33 cellular contexts compared by ENCODE assay signal in the genomic region with DNA sequence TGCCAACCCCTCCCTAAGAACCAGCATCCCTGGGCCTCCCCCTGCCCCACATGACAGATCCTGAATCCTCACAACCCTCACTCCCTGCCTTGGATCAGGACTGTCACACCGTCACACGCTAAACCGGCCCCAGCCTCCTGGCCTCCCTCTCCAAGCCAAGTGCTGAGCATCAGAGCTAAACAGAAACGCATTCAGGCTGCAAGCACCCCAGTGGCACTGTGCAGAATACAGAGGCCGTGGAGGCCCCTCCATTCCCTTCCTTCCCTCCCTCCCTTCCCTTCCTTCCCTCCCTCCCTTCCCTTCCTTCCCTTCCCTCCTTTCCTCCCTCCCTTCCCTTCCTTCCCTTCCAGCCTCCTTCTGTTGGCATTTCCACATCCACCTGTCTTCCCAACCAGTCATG. TPM values are rescaled to one million over a fixed set of nuclear protein-coding genes. Genes with fewer than 3 reads are reported as not detected.
"Had no signal": no experiment of that assay in that cellular context is flagged by ENCODE, and none has a peak within 500 bp of the region (broad histone marks: within the 10 kb centered on the region; RNA-seq: fewer than 3 reads in every experiment).

No MANE protein-coding gene starts in this region.

- H3K4me3 Mint-ChIP-seq: naive thymus-derived CD4-positive, alpha-beta T cell; natural killer cell treated with Interleukin-12 subunit alpha and Interleukin-12 subunit beta and Interleukin-15 and Interleukin-18, amount 100 ng/mL, for 72 hours; stimulated activated memory B cell treated with anti-CD40 and anti-IgM and Interleukin-4, amounts not matched to agents 10 μg/mL and 1 μg/mL and 100 μg/mL, for 72 hours had no signal

- DNase-seq: islet precursor cell; left ventricle myocardium inferior; midbrain; mucosa of descending colon; naive thymus-derived CD4-positive, alpha-beta T cell; ovary; stimulated activated CD4-positive, alpha-beta T cell treated with anti-CD3 and anti-CD28 coated beads, Interleukin-1b, Interleukin-23, amount 100 ng/mL, for 48 hours; stimulated activated CD4-positive, alpha-beta T cell treated with anti-CD3 and anti-CD28 coated beads, Interleukin-2, amount 100 ng/mL, for 48 hours; stimulated activated CD4-positive, alpha-beta T cell treated with anti-CD3 and anti-CD28 coated beads, Interleukin-4, amount 100 ng/mL, for 4 hours; stimulated activated CD8-positive, alpha-beta memory T cell treated with anti-CD3 and anti-CD28 coated beads, Interleukin-4, amount 100 ng/mL, for 48 hours; stimulated activated naive CD4-positive, alpha-beta T cell treated with Interleukin-2 at 50 U/mL for 16 hours; testis; thyroid gland; transverse colon; upper lobe of left lung had no signal

- H3K9me3 ChIP-seq: left ventricle myocardium inferior, mucosa of descending colon, ovary, right atrium auricular region, right lobe of liver, testis, thyroid gland, transverse colon, upper lobe of left lung, vagina had no signal

- H3K4me1 Mint-ChIP-seq: stimulated activated memory B cell treated with anti-CD40 and anti-IgM and Interleukin-4, amounts not matched to agents 10 μg/mL and 1 μg/mL and 100 μg/mL, for 72 hours had no signal

- H3K4me2 ChIP-seq: smooth muscle cell had no signal

- H3K27ac ChIP-seq: left ventricle myocardium inferior, ovary, right atrium auricular region, testis, thyroid gland, transverse colon, upper lobe of left lung, vagina had no signal

- ATAC-seq: mucosa of descending colon; naive thymus-derived CD4-positive, alpha-beta T cell; natural killer cell treated with Interleukin-12 subunit alpha and Interleukin-12 subunit beta and Interleukin-15 and Interleukin-18, amount 100 ng/mL, for 72 hours; right lobe of liver; stimulated activated memory B cell treated with anti-CD40 and anti-IgM and Interleukin-4, amounts not matched to agents 10 μg/mL and 1 μg/mL and 100 μg/mL, for 72 hours had no signal

- H3K9me3 Mint-ChIP-seq: naive thymus-derived CD4-positive, alpha-beta T cell; natural killer cell treated with Interleukin-12 subunit alpha and Interleukin-12 subunit beta and Interleukin-15 and Interleukin-18, amount 100 ng/mL, for 72 hours; stimulated activated memory B cell treated with anti-CD40 and anti-IgM and Interleukin-4, amounts not matched to agents 10 μg/mL and 1 μg/mL and 100 μg/mL, for 72 hours had no signal

- H3K36me3 ChIP-seq: ovary had no signal

- H3K4me1 ChIP-seq: left ventricle myocardium inferior, right atrium auricular region, testis, thyroid gland, upper lobe of left lung, vagina had no signal

- H3K27ac Mint-ChIP-seq: natural killer cell treated with Interleukin-12 subunit alpha and Interleukin-12 subunit beta and Interleukin-15 and Interleukin-18, amount 100 ng/mL, for 72 hours; progenitor cell of endocrine pancreas; stimulated activated memory B cell treated with anti-CD40 and anti-IgM and Interleukin-4, amounts not matched to agents 10 μg/mL and 1 μg/mL and 100 μg/mL, for 72 hours had no signal

- H3K27me3 Mint-ChIP-seq: naive thymus-derived CD4-positive, alpha-beta T cell; natural killer cell treated with Interleukin-12 subunit alpha and Interleukin-12 subunit beta and Interleukin-15 and Interleukin-18, amount 100 ng/mL, for 72 hours; progenitor cell of endocrine pancreas; stimulated activated memory B cell treated with anti-CD40 and anti-IgM and Interleukin-4, amounts not matched to agents 10 μg/mL and 1 μg/mL and 100 μg/mL, for 72 hours had no signal

- H3K4me3 ChIP-seq: left ventricle myocardium inferior, lung, mucosa of descending colon, ovary, right atrium auricular region, right lobe of liver, smooth muscle cell, testis, thyroid gland, transverse colon, upper lobe of left lung, vagina had no signal

- H3K27me3 ChIP-seq: ovary, right atrium auricular region, right lobe of liver, testis, thyroid gland, transverse colon, upper lobe of left lung, vagina had no signal

RNA-seq across cellular contexts. Expression of a gene that starts 56.0 kb away (rescaled TPM):
- total RNA-seq: kidney epithelial cell; left ventricle myocardium inferior; lower leg skin; mesenteric fat pad; myocyte; natural killer cell treated with Interleukin-12 subunit alpha and Interleukin-12 subunit beta and Interleukin-15 and Interleukin-18, amount 100 ng/mL, for 72 hours; pulmonary artery endothelial cell; renal cortical epithelial cell; right atrium auricular region; right lobe of liver; skeletal muscle tissue; smooth muscle cell; subcutaneous adipose tissue; urinary bladder; vagina had no signal
- polyA plus RNA-seq: naive thymus-derived CD4-positive, alpha-beta T cell; neural cell; smooth muscle cell had no signal
